27 cellular contexts compared by ENCODE assay signal in genomic region chr10:94219829-94220228, GRCh38.
DNase-seq lines count a peak whose midpoint lies in the region; ATAC-seq and TF ChIP-seq lines count a peak whose summit lies in the region.
"Had no signal": no experiment of that assay in that cellular context is flagged by ENCODE, and none has a peak within 500 bp of the region (broad histone marks: within the 10 kb centered on the region; RNA-seq: fewer than 3 reads in every experiment).

No MANE protein-coding gene starts in this region.

- peak; percentile 61 for ATAC-seq in left cardiac atrium
- ATAC-seq in left ventricle myocardium superior, result no peak
- ATAC-seq: effector memory CD8-positive, alpha-beta T cell; esophagus mucosa; natural killer cell treated with Interleukin-12 subunit alpha and Interleukin-12 subunit beta and Interleukin-15 and Interleukin-18, amount 100 ng/mL, for 72 hours; Panc1; right lobe of liver had no signal

- no peak overlapping the region for H3K4me2 ChIP-seq in OCI-LY7 (ENCODE audit: low read length)

- H2AFZ ChIP-seq in OCI-LY7 (ENCODE audit: low read length), result no peak overlapping the region

- intact Hi-C loops in left cardiac atrium (cut with DNase I), result loop anchor here in 1 of 2 donors (10.0 kb wide), 1 partner anchor 305 kb away; no protein-coding TSS in a partner anchor
- intact Hi-C loops in left ventricle myocardium superior (cut with micrococcal nuclease), result no loop called here
- intact Hi-C loops in thyroid gland (cut with DNase I), result no loop called here
- intact Hi-C loops in OCI-LY7 (cut with micrococcal nuclease; ENCODE audit: unreplicated experiment), result no loop called here

- H4K20me1 ChIP-seq in OCI-LY7 (ENCODE audit: insufficient read depth, low read length), result no peaks in the 10 kb centered on the region

- H3K9me3 ChIP-seq in thyroid gland (no peaks in the 10 kb centered on the region), OCI-LY7 (ENCODE audit: low read length) (no peaks in the 10 kb centered on the region)
- H3K9me3 ChIP-seq: ovary, right lobe of liver, SJCRH30 had no signal

- TF ChIP-seq CTCF in fibroblast of mammary gland (conservative IDR thresholded peaks at IDR 0.05; ENCODE audit: control insufficient read depth, insufficient read depth, low read depth, low read length) (no peak), thyroid gland (IDR thresholded peaks at IDR 0.05) (no peak), OCI-LY7 (conservative IDR thresholded peaks at IDR 0.05; ENCODE audit: low read length) (no peak)

- H3K27ac ChIP-seq in thyroid gland, result peak overlapping the region; percentile 2 to 32 (median 18)
- no peak overlapping the region for H3K27ac ChIP-seq in OCI-LY7 (ENCODE audit: low read depth, low read length, poor library complexity, severe bottlenecking)
- H3K27ac ChIP-seq: C4-2B, ovary, right lobe of liver, SJCRH30 had no signal

- CTCF ChIA-PET in OCI-LY7 (lab: Charles Lee; ENCODE audit: unreplicated experiment), result no interaction called here

- POLR2A ChIA-PET in OCI-LY7 (lab: Charles Lee), result no interaction called here

- DNase-seq in left cardiac atrium, result no peak
- DNase-seq in left ventricle myocardium superior, result no peak
- DNase-seq in NCI-H2029 treated with DMSO at 0.1 percent for 48 hours (lab: John Stamatoyannopoulos, UW), result peak; percentile 30
- DNase-seq in fibroblast of mammary gland (ENCODE audit: low read depth), result peak; percentile 41
- peak; percentile 80 to 83 for DNase-seq in thyroid gland
- no peak for DNase-seq in dedifferentiated amniotic fluid mesenchymal stem cell (ENCODE audit: extremely low spot score)
- no peak for DNase-seq in islet precursor cell
- no peak for DNase-seq in OCI-LY7 (ENCODE audit: low spot score)
- DNase-seq: activated naive CD4-positive, alpha-beta T cell treated with anti-CD3 and anti-CD28 coated beads for 36 hours; activated T-cell treated with anti-CD3 and anti-CD28 coated beads, Interleukin-2, amount 50 U/mL, for 48 hours; anterior cingulate cortex; effector memory CD8-positive, alpha-beta T cell; GF-D8; HCEC 1CT; left colon; midbrain; NCI-H1694; NCI-H2227 treated with DMSO at 0.1 percent for 48 hours; NK-92 treated with Interleukin-12 subunit alpha and Interleukin-12 subunit beta, amount 100 ng/mL, for 24 hours; ovary; right lobe of liver; SJCRH30; T-helper 1 cell had no signal

- no peaks in the 10 kb centered on the region for H3K79me2 ChIP-seq in OCI-LY7 (ENCODE audit: insufficient read depth, low read depth, low read length)

- no peaks in the 10 kb centered on the region for H3K9me2 ChIP-seq in OCI-LY7 (ENCODE audit: insufficient read depth, low read length)

- no peak overlapping the region for H3K4me3 ChIP-seq in fibroblast of mammary gland (ENCODE audit: control insufficient read depth, low read depth, low read length)
- no peak overlapping the region for H3K4me3 ChIP-seq in thyroid gland (replicated peaks in 1 of 3)
- H3K4me3 ChIP-seq in OCI-LY7 (ENCODE audit: low read depth, low read length, poor library complexity, severe bottlenecking), result no peak overlapping the region
- H3K4me3 ChIP-seq: ovary, right lobe of liver, SJCRH30 had no signal

- 23 to 45% methylated on average over 1 of the region's 1 CpG for WGBS in thyroid gland, 2 donors

- no peak for TF ChIP-seq POLR2A in thyroid gland (IDR thresholded peaks at IDR 0.05)

- H3K4me1 ChIP-seq in thyroid gland, result peaks cover 57 to 79% of the 10 kb centered on the region in 2 donors
- no peaks in the 10 kb centered on the region for H3K4me1 ChIP-seq in OCI-LY7 (ENCODE audit: insufficient read depth, low read length, poor library complexity, severe bottlenecking)
- H3K4me1 ChIP-seq: SJCRH30 had no signal

- BruUV-seq in OCI-LY7 (replicated peaks; lab: Mats Ljungman, UMichigan), result no TSS peak

- H3K36me3 ChIP-seq in thyroid gland (no peaks in the 10 kb centered on the region), OCI-LY7 (ENCODE audit: insufficient read depth, low read length) (no peaks in the 10 kb centered on the region)
- H3K36me3 ChIP-seq: ovary, right lobe of liver, SJCRH30 had no signal

- no peaks in the 10 kb centered on the region for H3K27me3 ChIP-seq in thyroid gland
- H3K27me3 ChIP-seq: ovary, right lobe of liver, SJCRH30 had no signal

Comparison
In these comparisons a context has a peak if more than half of its experiments do, and no peak if none do; other contexts are left out.
1. DNase-seq: peak in NCI-H2029 treated with DMSO at 0.1 percent for 48 hours (single experiment), fibroblast of mammary gland (single experiment) and thyroid gland (2 of 2); none in left cardiac atrium (single experiment), left ventricle myocardium superior (single experiment), dedifferentiated amniotic fluid mesenchymal stem cell (single experiment), islet precursor cell (single experiment) and OCI-LY7 (single experiment).